ENCODE assay signal across 11 cellular contexts in the genomic region with DNA sequence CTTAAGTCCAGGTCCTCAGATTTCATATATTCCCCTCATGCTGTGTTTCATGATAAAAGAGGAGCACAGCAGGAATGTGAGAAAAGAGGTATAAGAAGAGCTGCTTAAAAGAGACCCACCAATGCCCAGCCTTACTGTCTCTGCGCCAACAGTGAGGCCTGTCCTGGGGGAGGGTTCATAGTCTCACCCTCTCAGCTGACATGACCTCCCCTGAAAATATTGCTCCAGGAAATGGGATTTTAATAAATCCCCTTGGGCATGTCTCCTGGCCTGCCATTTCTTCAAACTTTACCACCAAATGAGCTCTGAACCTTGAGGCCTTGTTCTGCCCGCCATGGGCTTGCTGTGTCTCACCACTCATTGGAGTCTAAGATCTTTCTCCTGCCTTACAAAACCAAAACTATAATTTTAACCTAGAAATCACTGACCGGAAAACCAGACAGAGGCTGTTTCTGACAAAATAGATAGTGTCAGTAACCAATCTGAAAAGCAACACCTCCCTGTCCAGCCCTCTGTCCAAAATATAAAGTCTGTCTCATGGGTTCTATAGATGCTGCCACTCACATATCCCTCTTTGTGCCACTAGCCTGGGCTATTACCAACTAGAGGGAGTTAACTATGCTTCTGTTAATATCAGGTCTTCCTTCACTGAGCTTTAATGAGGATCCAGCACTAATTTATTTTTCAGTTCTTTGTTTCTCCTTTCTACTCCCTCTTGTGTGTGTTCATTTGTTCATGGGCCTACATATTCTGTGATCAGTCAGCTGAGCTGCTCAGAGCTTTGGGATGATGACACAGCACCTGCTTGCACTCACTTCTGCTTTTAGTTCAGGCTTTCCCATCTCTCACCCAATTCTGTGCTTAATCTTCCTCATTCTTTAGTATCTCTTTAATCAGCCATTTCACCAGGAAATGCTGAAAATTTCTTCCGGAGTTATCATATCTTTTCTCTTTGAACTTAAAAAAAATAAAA. TPM values are rescaled to one million over a fixed set of nuclear protein-coding genes. Genes with fewer than 3 reads are reported as not detected.
DNase-seq lines count a peak whose midpoint lies in the region; ATAC-seq and TF ChIP-seq lines count a peak whose summit lies in the region.
"Had no signal": no experiment of that assay in that cellular context is flagged by ENCODE, and none has a peak within 500 bp of the region (broad histone marks: within the 10 kb centered on the region; RNA-seq: fewer than 3 reads in every experiment).

A gene with protein sequence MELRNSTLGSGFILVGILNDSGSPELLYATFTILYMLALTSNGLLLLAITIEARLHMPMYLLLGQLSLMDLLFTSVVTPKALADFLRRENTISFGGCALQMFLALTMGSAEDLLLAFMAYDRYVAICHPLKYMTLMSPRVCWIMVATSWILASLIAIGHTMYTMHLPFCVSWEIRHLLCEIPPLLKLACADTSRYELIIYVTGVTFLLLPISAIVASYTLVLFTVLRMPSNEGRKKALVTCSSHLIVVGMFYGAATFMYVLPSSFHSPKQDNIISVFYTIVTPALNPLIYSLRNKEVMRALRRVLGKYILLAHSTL (minus strand): TSS at position 51 of the 973 bp plus-strand sequence. CDS start 3,019 bp downstream, outside the sequence.

- ATAC-seq in GM18517 (IDR thresholded peaks at IDR 0.05; ENCODE audit: unreplicated experiment) (peak; percentile 93), GM21717 (IDR thresholded peaks at IDR 0.05; ENCODE audit: unreplicated experiment) (peak; percentile 98), HG03520 (IDR thresholded peaks at IDR 0.05; ENCODE audit: unreplicated experiment) (peak; percentile 96), natural killer cell (no peak)

- no peaks in the 10 kb centered on the region for H3K36me3 Mint-ChIP-seq in natural killer cell
- H3K36me3 Mint-ChIP-seq: activated CD4-positive, alpha-beta memory T cell treated with anti-CD3 and anti-CD28 coated beads for 36 hours had no signal

- H3K9me3 Mint-ChIP-seq in natural killer cell: no peaks in the 10 kb centered on the region
- H3K9me3 Mint-ChIP-seq: activated CD4-positive, alpha-beta memory T cell treated with anti-CD3 and anti-CD28 coated beads for 36 hours had no signal

- no peak for TF ChIP-seq CTCF in natural killer cell (IDR thresholded peaks at IDR 0.05)

- intact Hi-C loops in natural killer cell (cut with micrococcal nuclease): no loop called here

- H3K4me3 Mint-ChIP-seq in natural killer cell: no peak within 1 kb of the TSS
- H3K4me3 Mint-ChIP-seq: activated CD4-positive, alpha-beta memory T cell treated with anti-CD3 and anti-CD28 coated beads for 36 hours had no signal

- peaks cover 0 to 6% of the 10 kb centered on the region in 2 donors for H3K27me3 Mint-ChIP-seq in natural killer cell (ENCODE audit: low read depth in 2 of 2)
- H3K27me3 Mint-ChIP-seq: activated CD4-positive, alpha-beta memory T cell treated with anti-CD3 and anti-CD28 coated beads for 36 hours had no signal

- H3K4me1 Mint-ChIP-seq in natural killer cell: no peaks in the 10 kb centered on the region

- DNase-seq in kidney tubule cell (ENCODE audit: low spot score) (peak; percentile 22), ureter (ENCODE audit: low spot score) (no peak), HCEC 1CT (no peak), natural killer cell (no peak), NCI-H526 treated with DMSO at 0.1 percent for 48 hours (lab: John Stamatoyannopoulos, UW) (no peak)
- DNase-seq: activated CD4-positive, alpha-beta memory T cell treated with anti-CD3 and anti-CD28 coated beads for 36 hours; GDM1; NCI-H1694 had no signal

- H3K27ac Mint-ChIP-seq in natural killer cell: no peak within 1 kb of the TSS
- H3K27ac Mint-ChIP-seq: activated CD4-positive, alpha-beta memory T cell treated with anti-CD3 and anti-CD28 coated beads for 36 hours had no signal

RNA-seq across cellular contexts. Expression of the gene that starts here (rescaled TPM):
- total RNA-seq in ureter: 1.7 TPM
- not detected for total RNA-seq in natural killer cell
- total RNA-seq: activated CD4-positive, alpha-beta memory T cell treated with anti-CD3 and anti-CD28 coated beads for 36 hours had no signal

Comparison
In these comparisons a context has a peak if more than half of its experiments do, and no peak if none do; other contexts are left out.
1. ATAC-seq: peak in GM18517 (single experiment), GM21717 (single experiment) and HG03520 (single experiment); none in natural killer cell (0 of 3).